Comparison of ENCODE assay signal across 14 cellular contexts in genomic region chr5:75342836-75343235, GRCh38. TPM values are rescaled to one million over a fixed set of nuclear protein-coding genes. Genes with fewer than 3 reads are reported as not detected.
DNase-seq lines count a peak whose midpoint lies in the region; TF ChIP-seq lines count a peak whose summit lies in the region.
"Had no signal": no experiment of that assay in that cellular context is flagged by ENCODE, and none has a peak within 500 bp of the region (broad histone marks: within the 10 kb centered on the region; RNA-seq: fewer than 3 reads in every experiment).

No MANE protein-coding gene starts in this region.

- H3K9me3 Mint-ChIP-seq in HFFc6 (no peaks in the 10 kb centered on the region), brain (no peaks in the 10 kb centered on the region), neural crest cell (no peaks in the 10 kb centered on the region)
- no peaks in the 10 kb centered on the region for H3K9me3 Mint-ChIP-seq in activated T-cell treated with anti-CD3 and anti-CD28 coated beads, Interleukin-2, amount 50 U/mL, for 24 hours

- H3K27ac Mint-ChIP-seq in HFFc6 (peak overlapping the region; percentile 43), brain (peak overlapping the region in 1 of 5 experiments; percentile 73), neural crest cell (ENCODE audit: unreplicated experiment) (no peak overlapping the region)
- H3K27ac Mint-ChIP-seq in activated T-cell treated with anti-CD3 and anti-CD28 coated beads, Interleukin-2, amount 50 U/mL, for 24 hours, result no peak overlapping the region

- H3K36me3 Mint-ChIP-seq in HFFc6 (ENCODE audit: low read depth) (peaks cover 17% of the 10 kb centered on the region; the same call in 1 of the 2 replicates), brain (peaks cover 66% of the 10 kb centered on the region), neural crest cell (ENCODE audit: low read depth) (peaks cover 18% of the 10 kb centered on the region)
- peaks cover 79% of the 10 kb centered on the region for H3K36me3 Mint-ChIP-seq in activated T-cell treated with anti-CD3 and anti-CD28 coated beads, Interleukin-2, amount 50 U/mL, for 24 hours (ENCODE audit: low read depth)

- H3K4me1 Mint-ChIP-seq in HFFc6 (ENCODE audit: low read depth) (peaks cover 56% of the 10 kb centered on the region), brain (peaks cover 68% of the 10 kb centered on the region), neural crest cell (peaks cover 39% of the 10 kb centered on the region)
- peaks cover 41% of the 10 kb centered on the region for H3K4me1 Mint-ChIP-seq in activated T-cell treated with anti-CD3 and anti-CD28 coated beads, Interleukin-2, amount 50 U/mL, for 24 hours (ENCODE audit: low read depth)

- peak; percentile 28 for DNase-seq in EH (ENCODE audit: low read depth)
- no peak for DNase-seq in HFFc6
- no peak for DNase-seq in neural crest cell (ENCODE audit: low read depth, low spot score)
- no peak for DNase-seq in DMS114 treated with DMSO at 0.1 percent for 48 hours (lab: John Stamatoyannopoulos, UW; ENCODE audit: unreplicated experiment)
- DNase-seq in SKM-1 treated with dmso at 0.1 percent for 144 hours (lab: John Stamatoyannopoulos, UW; ENCODE audit: unreplicated experiment), result no peak
- no peak for DNase-seq in activated T-cell treated with anti-CD3 and anti-CD28 coated beads, Interleukin-2, amount 50 U/mL, for 24 hours
- DNase-seq: DMS 273 treated with DMSO at 0.1 percent for 48 hours; GOT3; NCI-H187; NCI-H446; NCI-H69; NK-92 treated with Interleukin-12 subunit alpha and Interleukin-12 subunit beta, amount 100 ng/mL, for 24 hours; SIG-M5 had no signal

- no peak overlapping the region for H3K4me3 Mint-ChIP-seq in HFFc6
- H3K4me3 Mint-ChIP-seq in brain, result peak overlapping the region in 4 of 5 experiments; percentile 53 to 78 (median 65)
- peak overlapping the region; percentile 38 for H3K4me3 Mint-ChIP-seq in neural crest cell
- no peak overlapping the region for H3K4me3 Mint-ChIP-seq in activated T-cell treated with anti-CD3 and anti-CD28 coated beads, Interleukin-2, amount 50 U/mL, for 24 hours

- TF ChIP-seq CTCF in HFFc6 (IDR thresholded peaks at IDR 0.05), result no peak
- TF ChIP-seq CTCF in brain (conservative IDR thresholded peaks at IDR 0.05), result no peak
- TF ChIP-seq CTCF in neural crest cell (conservative IDR thresholded peaks at IDR 0.05), result no peak

- H3K27me3 Mint-ChIP-seq in HFFc6 (ENCODE audit: insufficient read depth), result no peaks in the 10 kb centered on the region
- no peaks in the 10 kb centered on the region for H3K27me3 Mint-ChIP-seq in brain
- no peaks in the 10 kb centered on the region for H3K27me3 Mint-ChIP-seq in neural crest cell (ENCODE audit: low read depth)
- H3K27me3 Mint-ChIP-seq in activated T-cell treated with anti-CD3 and anti-CD28 coated beads, Interleukin-2, amount 50 U/mL, for 24 hours, result no peaks in the 10 kb centered on the region

RNA-seq across cellular contexts. Expression of gene HMGCR, which starts 5.8 kb away (rescaled TPM):
- 10 to 100 TPM; 22.6 to 26.4 (median 24.4) TPM for total RNA-seq in HFFc6 (2021; fragmentation: NEBNext Ultra II Directional; extraction: Animal tissue kit (Norgen Biotek cat#: 25700))
- polyA plus RNA-seq in brain (ENCODE audit: insufficient read depth, low read depth, low replicate concordance), result 23.0 TPM
- 321 and 327 TPM in 2 replicates for total RNA-seq in neural crest cell

Comparison
In these comparisons a context has a peak if more than half of its experiments do, and no peak if none do; other contexts are left out.
1. H3K4me3 Mint-ChIP-seq: peak in brain (4 of 5) and neural crest cell (single experiment); none in HFFc6 (single experiment) and activated T-cell treated with anti-CD3 and anti-CD28 coated beads, Interleukin-2, amount 50 U/mL, for 24 hours (single experiment).
2. RNA of gene HMGCR, which starts 5.8 kb away (total RNA-seq): 321 to 327 TPM in neural crest cell; 22.6 to 26.4 TPM in HFFc6; every median in the first group is over 10 times any median in the second.